In genomic region chr12:108678070-108678730, GRCh38 we compare ENCODE assay signal across 1 cellular context.
TF ChIP-seq lines count a peak whose summit lies in the region.

No MANE protein-coding gene starts in this region.

TF ChIP-seq in GM12878, 131 proteins besides CTCF, POLR2A, EP300 and RAD21:
- TF ChIP-seq ZSCAN29 (IDR thresholded peaks at IDR 0.05) (no peak), IKZF2 (IDR thresholded peaks at IDR 0.05) (no peak), TAF1 (IDR thresholded peaks at IDR 0.05; ENCODE audit: borderline replicate concordance, low read depth, low read length) (no peak), NBN (IDR thresholded peaks at IDR 0.05) (no peak), ASH2L (IDR thresholded peaks at IDR 0.05; ENCODE audit: borderline replicate concordance, low read depth) (no peak), MYB (IDR thresholded peaks at IDR 0.05; ENCODE audit: borderline replicate concordance, low read depth, low read length) (no peak), EED (IDR thresholded peaks at IDR 0.05; ENCODE audit: low read depth) (no peak), KDM1A (IDR thresholded peaks at IDR 0.05; ENCODE audit: borderline replicate concordance) (no peak), BHLHE40 (IDR thresholded peaks at IDR 0.05; ENCODE audit: borderline replicate concordance in 1 of 2, low read depth in 2 of 2, low read length in 1 of 2) (no peak), ZZZ3 (IDR thresholded peaks at IDR 0.05; ENCODE audit: control insufficient read depth, insufficient read length, low read depth) (no peak), ZNF592 (IDR thresholded peaks at IDR 0.05) (no peak), BCL3 (IDR thresholded peaks at IDR 0.05; ENCODE audit: borderline replicate concordance, insufficient read depth, low read depth, low read length, poor library complexity, severe bottlenecking) (no peak), ZNF207 (IDR thresholded peaks at IDR 0.05; ENCODE audit: borderline replicate concordance) (no peak), E4F1 (IDR thresholded peaks at IDR 0.05; ENCODE audit: borderline replicate concordance, partially characterized antibody) (no peak), SP1 (IDR thresholded peaks at IDR 0.05; ENCODE audit: low read depth, low read length) (no peak), IRF5 (IDR thresholded peaks at IDR 0.05; ENCODE audit: borderline replicate concordance) (no peak), CHD1 (IDR thresholded peaks at IDR 0.05; ENCODE audit: low read depth, low read length) (no peak), PRDM15 (CRISPR knock-in tag; IDR thresholded peaks at IDR 0.05) (no peak), SUZ12 (IDR thresholded peaks at IDR 0.05; ENCODE audit: unreplicated experiment) (no peak), BACH1 (IDR thresholded peaks at IDR 0.05; ENCODE audit: borderline replicate concordance) (no peak)
